Comparison of ENCODE assay signal across 12 cellular contexts in genomic region chr11:108198833-108199232, GRCh38. TPM values are rescaled to one million over a fixed set of nuclear protein-coding genes. Genes with fewer than 3 reads are reported as not detected.
A peak's percentile ranks its signal among the peaks of the same experiment; 100 is the strongest.
DNase-seq lines count a peak whose midpoint lies in the region; ATAC-seq and TF ChIP-seq lines count a peak whose summit lies in the region.
"Had no signal": no experiment of that assay in that cellular context is flagged by ENCODE, and none has a peak within 500 bp of the region (broad histone marks: within the 10 kb centered on the region; RNA-seq: fewer than 3 reads in every experiment).

No MANE protein-coding gene starts in this region.

- H3K27ac ChIP-seq in HUES6 (ENCODE audit: low read depth, low read length): 0 out of 2 replicates have a peak overlapping the region, but pooled peaks have one; percentile 2

- DNase-seq in CD14-positive monocyte (ENCODE audit: low spot score) (no peak), dermis microvascular lymphatic vessel endothelial cell (ENCODE audit: low read depth in 2 of 2) (peak; percentile 5 to 20), natural killer cell (no peak), DMS53 (lab: John Stamatoyannopoulos, UW) (no peak), A172 (ENCODE audit: low spot score) (no peak), KBM-7 (no peak)
- DNase-seq in activated CD4-positive, alpha-beta T cell treated with anti-CD3 and anti-CD28 coated beads, Interleukin-2, amount 50 U/mL, for 48 hours: no peak
- DNase-seq: activated CD4-positive, alpha-beta T cell treated with anti-CD3 and anti-CD28 coated beads, Interleukin-2, amount 50 U/mL, for 1 hour; activated naive CD4-positive, alpha-beta T cell treated with Interleukin-2 at 50 U/mL for 16 hours; stimulated activated CD4-positive, alpha-beta T cell treated with anti-CD3 and anti-CD28 coated beads, Interleukin-4, amount 100 ng/mL, for 24 hours; stimulated activated naive CD4-positive, alpha-beta T cell treated with Interleukin-2 at 50 U/mL for 16 hours had no signal

- TF ChIP-seq CTCF in CD14-positive monocyte (IDR thresholded peaks at IDR 0.05): no peak
- no peak for TF ChIP-seq CTCF in natural killer cell (IDR thresholded peaks at IDR 0.05)

- no peaks in the 10 kb centered on the region for H3K27me3 Mint-ChIP-seq in CD14-positive monocyte (ENCODE audit: low read depth in 3 of 3)
- no peaks in the 10 kb centered on the region for H3K27me3 Mint-ChIP-seq in natural killer cell (ENCODE audit: low read depth in 2 of 2)

- no peaks in the 10 kb centered on the region for H3K27me3 ChIP-seq in HUES6 (ENCODE audit: control insufficient read depth, insufficient read depth, low read length)

- peaks cover 25% of the 10 kb centered on the region for H3K4me1 ChIP-seq in HUES6 (ENCODE audit: control insufficient read depth, insufficient read depth, low read length)

- H3K36me3 Mint-ChIP-seq in CD14-positive monocyte (peaks cover 32 to 42% of the 10 kb centered on the region in 2 donors), natural killer cell (no peaks in the 10 kb centered on the region)

- no peak for ATAC-seq in natural killer cell

- H3K4me1 Mint-ChIP-seq in CD14-positive monocyte (peaks cover 36% of the 10 kb centered on the region), natural killer cell (peaks cover 37 to 43% of the 10 kb centered on the region in 2 donors)

- H3K36me3 ChIP-seq in HUES6 (ENCODE audit: control insufficient read depth, insufficient read depth, low read length): peaks cover 58% of the 10 kb centered on the region

- peaks cover 0 to 7% (median 1%) of the 10 kb centered on the region in 7 donors for H3K9me3 Mint-ChIP-seq in CD14-positive monocyte
- no peaks in the 10 kb centered on the region for H3K9me3 Mint-ChIP-seq in natural killer cell

- no peak overlapping the region for H3K4me3 ChIP-seq in HUES6 (ENCODE audit: low read depth, low read length)

- intact Hi-C loops in CD14-positive monocyte (cut with micrococcal nuclease): no loop called here
- intact Hi-C loops in natural killer cell (cut with micrococcal nuclease): no loop called here

- in situ Hi-C loops in KBM-7 (cut with MboI; ENCODE audit: low pct_unique_long_range_greater_than_20kb, low sequenced_read_pairs): no loop called here

- H3K27ac Mint-ChIP-seq in CD14-positive monocyte: peak overlapping the region in 6 of 7 donors; percentile 46 to 91 (median 86)
- peak overlapping the region; percentile 65 to 76 for H3K27ac Mint-ChIP-seq in natural killer cell

- H3K9ac ChIP-seq in HUES6 (ENCODE audit: low read length): no peak overlapping the region

- no peak overlapping the region for H3K4me3 Mint-ChIP-seq in CD14-positive monocyte
- H3K4me3 Mint-ChIP-seq in natural killer cell: no peak overlapping the region

- H3K9me3 ChIP-seq in HUES6 (ENCODE audit: control insufficient read depth, insufficient read depth, low read depth, low read length): no peaks in the 10 kb centered on the region

RNA-seq across cellular contexts. Expression of gene NPAT, which starts 23.6 kb away (rescaled TPM):
- polyA plus RNA-seq in CD14-positive monocyte: 1 to 10 TPM; 4.1 to 5.0 TPM
- 11.9 and 14.7 TPM in 2 replicates for total RNA-seq in dermis microvascular lymphatic vessel endothelial cell
- total RNA-seq in natural killer cell: 10 to 100 TPM; 34.8 to 42.6 (median 36.1) TPM
- total RNA-seq in A172 (2014; rRNA removed; shearing (Covaris generic)): 9.1 and 9.2 TPM in 2 replicates

RNA-seq across cellular contexts. Expression of gene ATM, which starts 24.0 kb away (rescaled TPM):
- 10 to 100 TPM; 13.2 to 21.4 TPM for polyA plus RNA-seq in CD14-positive monocyte
- 51.6 and 69.7 TPM in 2 replicates for total RNA-seq in dermis microvascular lymphatic vessel endothelial cell
- total RNA-seq in natural killer cell: 100 to 1,000 TPM; 502 to 568 (median 539) TPM
- 15.5 and 30.3 TPM in 2 replicates for total RNA-seq in A172 (2014; rRNA removed; shearing (Covaris generic))

Comparison
In these comparisons a context has a peak if more than half of its experiments do, and no peak if none do; other contexts are left out.
1. DNase-seq: peak in dermis microvascular lymphatic vessel endothelial cell (2 of 2); none in CD14-positive monocyte (single experiment), natural killer cell (single experiment), DMS53 (single experiment), A172 (single experiment), KBM-7 (single experiment) and activated CD4-positive, alpha-beta T cell treated with anti-CD3 and anti-CD28 coated beads, Interleukin-2, amount 50 U/mL, for 48 hours (0 of 2).